Comparison of ENCODE assay signal across 24 cellular contexts in genomic region chr5:74372502-74373445, GRCh38.
DNase-seq lines count a peak whose midpoint lies in the region; ATAC-seq and TF ChIP-seq lines count a peak whose summit lies in the region.
"Had no signal": no experiment of that assay in that cellular context is flagged by ENCODE, and none has a peak within 500 bp of the region (broad histone marks: within the 10 kb centered on the region; RNA-seq: fewer than 3 reads in every experiment).

No MANE protein-coding gene starts in this region.

- DNase-seq in DMS79 treated with DMSO at 0.1 percent for 48 hours (lab: John Stamatoyannopoulos, UW) = peak; percentile 22
- DNase-seq in DMS79 (lab: John Stamatoyannopoulos, UW) = no peak
- DNase-seq in coronary artery (ENCODE audit: low spot score) = peak; percentile 5
- no peak for DNase-seq in upper lobe of left lung
- no peak for DNase-seq in body of pancreas
- DNase-seq in SKM-1 (lab: John Stamatoyannopoulos, UW; ENCODE audit: unreplicated experiment) = no peak
- DNase-seq: ACHN; AML-193; C1 segment of cervical spinal cord; CD8-positive, alpha-beta T cell; EL; GF-D8; NCI-H1092; NCI-H1436; NCI-H2029; NCI-H2171 treated with DMSO at 0.1 percent for 48 hours; NCI-H524 treated with DMSO at 0.1 percent for 48 hours; NCI-H82; SIG-M5 had no signal

- TF ChIP-seq EP300 in upper lobe of left lung (IDR thresholded peaks at IDR 0.05) = no peak

- no peak overlapping the region for H3K4me3 ChIP-seq in coronary artery
- H3K4me3 ChIP-seq in upper lobe of left lung = no peak overlapping the region
- no peak overlapping the region for H3K4me3 ChIP-seq in body of pancreas

- H3K27ac Mint-ChIP-seq in nephron = peak overlapping the region in 2 of 3 experiments; percentile 40 to 51
- H3K27ac Mint-ChIP-seq: CD8-positive, alpha-beta T cell had no signal

- H3K9me3 Mint-ChIP-seq in nephron = no peaks in the 10 kb centered on the region
- H3K9me3 Mint-ChIP-seq: CD8-positive, alpha-beta T cell had no signal

- TF ChIP-seq CTCF in coronary artery (IDR thresholded peaks at IDR 0.05) (no peak), nephron (IDR thresholded peaks at IDR 0.05; ENCODE audit: unreplicated experiment in 3 of 3) (no peak), upper lobe of left lung (IDR thresholded peaks at IDR 0.05) (no peak), body of pancreas (IDR thresholded peaks at IDR 0.05) (no peak)

- ATAC-seq in upper lobe of left lung (ENCODE audit: low FRiP score in 2 of 2) (no peak), body of pancreas (no peak), GM21390 (IDR thresholded peaks at IDR 0.05; ENCODE audit: unreplicated experiment) (no peak)
- ATAC-seq: CD8-positive, alpha-beta T cell; Panc1; SK-N-SH treated with all-trans-retinoic acid at 6 μM for 48 hours had no signal

- peaks cover 3% of the 10 kb centered on the region for H3K27me3 Mint-ChIP-seq in nephron (ENCODE audit: low read depth)

- intact Hi-C loops in body of pancreas (cut with DNase I) = no loop called here

- no peak overlapping the region for H3K27ac ChIP-seq in coronary artery
- H3K27ac ChIP-seq in upper lobe of left lung = no peak overlapping the region
- H3K27ac ChIP-seq in body of pancreas = no peak overlapping the region
- H3K27ac ChIP-seq: 22Rv1 had no signal

- peaks cover 32% of the 10 kb centered on the region for H3K4me1 Mint-ChIP-seq in nephron

- H3K4me3 Mint-ChIP-seq in nephron = no peak overlapping the region
- H3K4me3 Mint-ChIP-seq: CD8-positive, alpha-beta T cell had no signal

- H3K36me3 ChIP-seq in upper lobe of left lung (no peaks in the 10 kb centered on the region), body of pancreas (replicated peaks in 1 of 2; ENCODE audit: insufficient read depth in 1 of 2, low read depth in 2 of 2) (no peaks in the 10 kb centered on the region)

- H3K36me3 Mint-ChIP-seq in nephron (ENCODE audit: low read depth) = no peaks in the 10 kb centered on the region
- H3K36me3 Mint-ChIP-seq: CD8-positive, alpha-beta T cell had no signal

- TF ChIP-seq POLR2A in upper lobe of left lung (IDR thresholded peaks at IDR 0.05) (no peak), body of pancreas (IDR thresholded peaks at IDR 0.05) (no peak)

- H3K27me3 ChIP-seq in upper lobe of left lung (no peaks in the 10 kb centered on the region), body of pancreas (no peaks in the 10 kb centered on the region)

- 71 to 87% methylated on average over 6 of the region's 6 CpGs for WGBS in upper lobe of left lung, 2 donors
- 74 to 90% methylated on average over 6 of the region's 6 CpGs for WGBS in body of pancreas, 2 donors

- H3K4me1 ChIP-seq in upper lobe of left lung (peaks cover 0 to 10% (median 3%) of the 10 kb centered on the region in 4 donors), body of pancreas (no peaks in the 10 kb centered on the region)

- no peaks in the 10 kb centered on the region for H3K9me3 ChIP-seq in upper lobe of left lung
- H3K9me3 ChIP-seq in body of pancreas = no peaks in the 10 kb centered on the region

Comparison
In these comparisons a context has a peak if more than half of its experiments do, and no peak if none do; other contexts are left out.
1. DNase-seq: peak in DMS79 treated with DMSO at 0.1 percent for 48 hours (single experiment) and coronary artery (single experiment); none in DMS79 (single experiment), upper lobe of left lung (0 of 2), body of pancreas (0 of 4) and SKM-1 (single experiment).